ENCODE assay signal across 10 cellular contexts in the genomic region with DNA sequence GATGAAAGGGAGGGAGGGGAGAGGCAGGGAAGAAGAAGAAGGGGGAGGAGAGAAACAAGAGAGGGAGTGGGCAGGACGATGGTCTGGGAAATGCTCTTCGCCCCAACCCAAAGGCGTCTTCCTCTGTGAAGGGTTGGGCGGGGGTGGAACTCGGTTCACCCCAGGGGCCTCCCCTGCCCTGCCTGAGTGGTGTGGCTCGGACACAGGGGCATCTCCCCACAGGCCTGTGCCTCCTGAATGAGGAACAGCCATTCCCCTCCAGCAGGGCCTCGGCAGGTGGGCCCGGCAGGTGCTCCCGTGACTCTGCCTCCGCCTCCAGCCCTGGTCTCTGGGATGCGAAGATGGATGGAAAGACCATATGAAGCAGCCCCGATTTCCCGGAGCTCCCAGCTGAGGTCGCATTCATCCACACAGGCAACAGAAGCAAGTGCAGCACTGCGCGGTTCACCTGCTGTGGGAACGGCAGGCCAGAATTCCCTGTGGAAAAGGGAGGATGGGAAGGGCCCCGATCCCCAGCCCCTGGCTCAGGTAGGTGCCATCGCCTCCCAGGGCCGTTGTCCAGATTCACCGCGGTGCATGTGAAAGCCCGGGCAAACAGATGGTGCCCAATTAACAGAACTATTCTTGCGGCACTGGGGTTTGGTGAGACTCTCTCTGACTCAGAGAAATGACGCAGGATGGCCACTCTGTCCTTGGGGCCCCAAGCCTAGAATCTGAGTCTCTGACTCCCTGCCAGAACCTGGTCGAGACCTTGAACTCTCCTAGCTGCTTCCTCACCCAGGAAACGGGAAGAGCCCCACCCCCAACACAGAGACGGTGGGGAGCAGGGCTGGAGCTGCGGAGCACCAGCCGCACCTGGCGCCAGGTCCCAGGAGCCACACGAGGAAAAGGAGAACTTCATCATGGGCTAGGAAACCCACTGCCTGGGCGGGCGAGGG. TPM values are rescaled to one million over a fixed set of nuclear protein-coding genes. Genes with fewer than 3 reads are reported as not detected.
DNase-seq lines count a peak whose midpoint lies in the region; ATAC-seq and TF ChIP-seq lines count a peak whose summit lies in the region.
"Had no signal": no experiment of that assay in that cellular context is flagged by ENCODE, and none has a peak within 500 bp of the region (broad histone marks: within the 10 kb centered on the region; RNA-seq: fewer than 3 reads in every experiment).

No MANE protein-coding gene starts in this region.

- no peak overlapping the region for H3K4me3 Mint-ChIP-seq in GM23338
- H3K4me3 Mint-ChIP-seq in nephron progenitor cell, result no peak overlapping the region

- H3K9ac ChIP-seq in duodenal mucosa (ENCODE audit: low read depth in 1 of 2, low read length in 2 of 2), result peak overlapping the region in 1 of 2 donors; percentile 26

- TF ChIP-seq CTCF in AG09319 (IDR thresholded peaks at IDR 0.05; ENCODE audit: low read depth, low read length) (no peak), GM23338 (conservative IDR thresholded peaks at IDR 0.05; ENCODE audit: low read depth in 2 of 2) (no peak), mucosa of descending colon (IDR thresholded peaks at IDR 0.05) (no peak), left ventricle myocardium inferior (IDR thresholded peaks at IDR 0.05; ENCODE audit: borderline replicate concordance) (no peak), nephron progenitor cell (IDR thresholded peaks at IDR 0.05) (no peak)

- H3K9me3 Mint-ChIP-seq in GM23338 (no peaks in the 10 kb centered on the region), nephron progenitor cell (no peaks in the 10 kb centered on the region)

- no peaks in the 10 kb centered on the region for H3K9me3 ChIP-seq in duodenal mucosa (ENCODE audit: control insufficient read depth in 1 of 2, low read length in 2 of 2)
- H3K9me3 ChIP-seq in mucosa of descending colon, result no peaks in the 10 kb centered on the region
- H3K9me3 ChIP-seq in left ventricle myocardium inferior (replicated peaks), result no peaks in the 10 kb centered on the region

- no peaks in the 10 kb centered on the region; the same call in 1 of the 2 replicates for H4K20me1 ChIP-seq in GM23338 (replicated peaks; ENCODE audit: insufficient read depth)

- H3K4me2 ChIP-seq in GM23338, result peak overlapping the region; percentile 76

- no peaks in the 10 kb centered on the region for H3K36me3 ChIP-seq in GM23338 (ENCODE audit: insufficient read depth)
- H3K36me3 ChIP-seq in duodenal mucosa (ENCODE audit: control insufficient read depth in 1 of 2, insufficient read depth in 2 of 2, low read length in 2 of 2), result no peaks in the 10 kb centered on the region
- no peaks in the 10 kb centered on the region for H3K36me3 ChIP-seq in mucosa of descending colon (ENCODE audit: low read depth)
- no peaks in the 10 kb centered on the region for H3K36me3 ChIP-seq in left ventricle myocardium inferior

- H3K27me3 ChIP-seq in GM23338 (ENCODE audit: insufficient read depth), result no peaks in the 10 kb centered on the region
- H3K27me3 ChIP-seq in duodenal mucosa (ENCODE audit: control insufficient read depth in 1 of 2, insufficient read depth in 2 of 2, low read length in 2 of 2), result peaks cover 0 to 6% of the 10 kb centered on the region in 2 donors
- peaks cover 21% of the 10 kb centered on the region for H3K27me3 ChIP-seq in left ventricle myocardium inferior (ENCODE audit: low read depth)

- H3K4me1 ChIP-seq in GM23338 (ENCODE audit: insufficient read depth) (peaks cover 10% of the 10 kb centered on the region; the same call in 1 of the 2 replicates), duodenal mucosa (ENCODE audit: control insufficient read depth in 1 of 2, insufficient read depth in 2 of 2, low read length in 2 of 2) (peaks cover 19 to 27% of the 10 kb centered on the region in 2 donors), mucosa of descending colon (ENCODE audit: low read depth) (peaks cover 8% of the 10 kb centered on the region), left ventricle myocardium inferior (no peaks in the 10 kb centered on the region)

- H3F3A ChIP-seq in GM23338 (replicated peaks; ENCODE audit: low read depth), result no peaks in the 10 kb centered on the region

- no peaks in the 10 kb centered on the region for H3K36me3 Mint-ChIP-seq in GM23338 (ENCODE audit: low read depth)
- no peaks in the 10 kb centered on the region for H3K36me3 Mint-ChIP-seq in nephron progenitor cell (ENCODE audit: low read depth)

- H3K27ac Mint-ChIP-seq in GM23338 (no peak overlapping the region), nephron progenitor cell (no peak overlapping the region)

- H3K4me1 Mint-ChIP-seq in GM23338, result peaks cover 10% of the 10 kb centered on the region
- peaks cover 28% of the 10 kb centered on the region for H3K4me1 Mint-ChIP-seq in nephron progenitor cell

- intact Hi-C loops in mucosa of descending colon (cut with DNase I, micrococcal nuclease) (no loop called here), left ventricle myocardium inferior (cut with micrococcal nuclease) (no loop called here)

- H3K27me3 Mint-ChIP-seq in GM23338 (ENCODE audit: insufficient read depth, low read depth, poor library complexity) (peaks cover 13% of the 10 kb centered on the region), nephron progenitor cell (ENCODE audit: low read depth, poor library complexity) (peaks cover 10% of the 10 kb centered on the region)

- no peaks in the 10 kb centered on the region for H3K79me2 ChIP-seq in GM23338 (replicated peaks; ENCODE audit: insufficient read depth)

- ATAC-seq in GM23338, result peak; percentile 85
- ATAC-seq in mucosa of descending colon, result peak; percentile 57

- no peak overlapping the region for H3K27ac ChIP-seq in GM23338 (ENCODE audit: low read depth)
- H3K27ac ChIP-seq in duodenal mucosa (ENCODE audit: low read depth, low read length), result no peak overlapping the region
- no peak overlapping the region for H3K27ac ChIP-seq in left ventricle myocardium inferior (replicated peaks)

- peak; percentile 5 for DNase-seq in AG09319 (ENCODE audit: extremely low read depth, low read depth)
- DNase-seq in GM23338 (ENCODE audit: low spot score), result peak; percentile 45
- DNase-seq in mucosa of descending colon, result no peak
- DNase-seq in left ventricle myocardium inferior, result no peak
- no peak for DNase-seq in nephron progenitor cell
- no peak for DNase-seq in NCI-H1694 (lab: John Stamatoyannopoulos, UW)
- DNase-seq in ecto neural progenitor cell (ENCODE audit: low spot score), result no peak
- DNase-seq: activated CD4-positive, alpha-beta T cell treated with anti-CD3 and anti-CD28 coated beads, Interleukin-2, amount 50 U/mL, for 1 hour; occipital lobe had no signal

- H2AFZ ChIP-seq in GM23338, result peak overlapping the region; percentile 77

- H3K4me3 ChIP-seq in GM23338, result peak overlapping the region; percentile 50
- H3K4me3 ChIP-seq in duodenal mucosa (ENCODE audit: low read depth in 1 of 2, low read length in 2 of 2), result peak overlapping the region; percentile 50 to 52
- no peak overlapping the region for H3K4me3 ChIP-seq in mucosa of descending colon
- H3K4me3 ChIP-seq in left ventricle myocardium inferior, result no peak overlapping the region

- H3K9me2 ChIP-seq in GM23338 (ENCODE audit: insufficient read depth), result no peaks in the 10 kb centered on the region

TF ChIP-seq in GM23338, 12 proteins besides CTCF, POLR2A, EP300 and RAD21:
- TF ChIP-seq CREB1 (CRISPR knock-in tag; IDR thresholded peaks at IDR 0.05; ENCODE audit: low read depth) (no peak), EZH2phosphoT487 (IDR thresholded peaks at IDR 0.05; ENCODE audit: unreplicated experiment) (no peak), ZNF331 (CRISPR knock-in tag; IDR thresholded peaks at IDR 0.05; ENCODE audit: low read depth) (no peak)
- TF ChIP-seq, protein P1, sequence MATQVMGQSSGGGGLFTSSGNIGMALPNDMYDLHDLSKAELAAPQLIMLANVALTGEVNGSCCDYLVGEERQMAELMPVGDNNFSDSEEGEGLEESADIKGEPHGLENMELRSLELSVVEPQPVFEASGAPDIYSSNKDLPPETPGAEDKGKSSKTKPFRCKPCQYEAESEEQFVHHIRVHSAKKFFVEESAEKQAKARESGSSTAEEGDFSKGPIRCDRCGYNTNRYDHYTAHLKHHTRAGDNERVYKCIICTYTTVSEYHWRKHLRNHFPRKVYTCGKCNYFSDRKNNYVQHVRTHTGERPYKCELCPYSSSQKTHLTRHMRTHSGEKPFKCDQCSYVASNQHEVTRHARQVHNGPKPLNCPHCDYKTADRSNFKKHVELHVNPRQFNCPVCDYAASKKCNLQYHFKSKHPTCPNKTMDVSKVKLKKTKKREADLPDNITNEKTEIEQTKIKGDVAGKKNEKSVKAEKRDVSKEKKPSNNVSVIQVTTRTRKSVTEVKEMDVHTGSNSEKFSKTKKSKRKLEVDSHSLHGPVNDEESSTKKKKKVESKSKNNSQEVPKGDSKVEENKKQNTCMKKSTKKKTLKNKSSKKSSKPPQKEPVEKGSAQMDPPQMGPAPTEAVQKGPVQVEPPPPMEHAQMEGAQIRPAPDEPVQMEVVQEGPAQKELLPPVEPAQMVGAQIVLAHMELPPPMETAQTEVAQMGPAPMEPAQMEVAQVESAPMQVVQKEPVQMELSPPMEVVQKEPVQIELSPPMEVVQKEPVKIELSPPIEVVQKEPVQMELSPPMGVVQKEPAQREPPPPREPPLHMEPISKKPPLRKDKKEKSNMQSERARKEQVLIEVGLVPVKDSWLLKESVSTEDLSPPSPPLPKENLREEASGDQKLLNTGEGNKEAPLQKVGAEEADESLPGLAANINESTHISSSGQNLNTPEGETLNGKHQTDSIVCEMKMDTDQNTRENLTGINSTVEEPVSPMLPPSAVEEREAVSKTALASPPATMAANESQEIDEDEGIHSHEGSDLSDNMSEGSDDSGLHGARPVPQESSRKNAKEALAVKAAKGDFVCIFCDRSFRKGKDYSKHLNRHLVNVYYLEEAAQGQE (IDR thresholded peaks at IDR 0.05; ENCODE audit: unreplicated experiment), result no peak

RNA-seq across cellular contexts. Expression of a gene that starts 29.5 kb away (rescaled TPM):
- total RNA-seq in GM23338 (2014; rRNA removed; shearing (Covaris generic)), result 25.3 and 25.6 TPM in 2 replicates
- polyA plus RNA-seq in GM23338 (2016; fragmentation: Nextera tagmentation; extraction: Ambion mirVana), result 9.4 and 12.5 TPM in 2 replicates
- total RNA-seq in mucosa of descending colon, result 10 to 100 TPM in 2 of 3 donors, 1 to 10 TPM in 1; 8.6 to 21.3 (median 18.7) TPM
- 77.2 TPM for total RNA-seq in left ventricle myocardium inferior

Comparison
In these comparisons a context has a peak if more than half of its experiments do, and no peak if none do; other contexts are left out.
1. DNase-seq: peak in AG09319 (single experiment) and GM23338 (single experiment); none in mucosa of descending colon (0 of 3), left ventricle myocardium inferior (single experiment), nephron progenitor cell (single experiment), NCI-H1694 (single experiment) and ecto neural progenitor cell (single experiment).
2. H3K4me3 ChIP-seq: peak in GM23338 (single experiment) and duodenal mucosa (2 of 2); none in mucosa of descending colon (single experiment) and left ventricle myocardium inferior (single experiment).